In genomic region chr7:134481167-134481566, GRCh38 we compare ENCODE assay signal across 26 cellular contexts. TPM values are rescaled to one million over a fixed set of nuclear protein-coding genes. Genes with fewer than 3 reads are reported as not detected.
"Had no signal": no experiment of that assay in that cellular context is flagged by ENCODE, and none has a peak within 500 bp of the region (broad histone marks: within the 10 kb centered on the region; RNA-seq: fewer than 3 reads in every experiment).

No MANE protein-coding gene starts in this region.

- H3K4me3 ChIP-seq: body of pancreas, cardiac muscle cell, heart left ventricle, mucosa of descending colon, neural progenitor cell, spleen, testis, vagina had no signal

- H3K4me1 ChIP-seq: body of pancreas, neural progenitor cell, testis, vagina had no signal

- H3K4me3 Mint-ChIP-seq: activated CD4-positive, alpha-beta T cell treated with anti-CD3 and anti-CD28 coated beads, Interleukin-2, amount 10 ng/mL, durations not matched to agents 24 days and 14 days; activated CD8-positive, alpha-beta memory T cell treated with anti-CD3 and anti-CD28 coated beads, Interleukin-2, amount 10 ng/mL, durations not matched to agents 7 days and 5 days; activated CD8-positive, alpha-beta T cell treated with anti-CD3 and anti-CD28 coated beads for 36 hours; activated naive CD4-positive, alpha-beta T cell treated with anti-CD3 and anti-CD28 coated beads, Interleukin-2, amount 10 ng/mL, durations not matched to agents 7 days and 5 days; endodermal cell; naive thymus-derived CD4-positive, alpha-beta T cell; neural progenitor cell; type B pancreatic cell had no signal

- H3K9ac ChIP-seq: neural progenitor cell had no signal

- H3K36me3 ChIP-seq: cardiac muscle cell, heart left ventricle, neural progenitor cell, spleen, vagina had no signal

- H3K4me2 ChIP-seq: neural progenitor cell had no signal

- H3K27me3 ChIP-seq: body of pancreas, cardiac muscle cell, heart left ventricle, neural progenitor cell, testis, vagina had no signal

- H3K9me3 Mint-ChIP-seq: activated CD8-positive, alpha-beta T cell treated with anti-CD3 and anti-CD28 coated beads for 36 hours; activated naive CD4-positive, alpha-beta T cell treated with anti-CD3 and anti-CD28 coated beads, Interleukin-2, amount 10 ng/mL, durations not matched to agents 7 days and 5 days had no signal

- H3K9me3 ChIP-seq: body of pancreas, mucosa of descending colon, spleen, testis, vagina had no signal

- ATAC-seq: activated CD4-positive, CD25-positive, alpha-beta regulatory T cell treated with anti-CD3 and anti-CD28 coated beads, Interleukin-2, amount 50 U/mL, for 24 hours; activated CD8-positive, alpha-beta memory T cell treated with anti-CD3 and anti-CD28 coated beads, Interleukin-2, amount 10 ng/mL, durations not matched to agents 7 days and 5 days; activated CD8-positive, alpha-beta T cell treated with anti-CD3 and anti-CD28 coated beads for 36 hours; mucosa of descending colon; naive thymus-derived CD4-positive, alpha-beta T cell had no signal

- H3K27ac Mint-ChIP-seq: activated CD4-positive, alpha-beta T cell treated with anti-CD3 and anti-CD28 coated beads, Interleukin-2, amount 10 ng/mL, durations not matched to agents 24 days and 14 days; activated CD8-positive, alpha-beta memory T cell treated with anti-CD3 and anti-CD28 coated beads, Interleukin-2, amount 10 ng/mL, durations not matched to agents 7 days and 5 days; activated CD8-positive, alpha-beta T cell treated with anti-CD3 and anti-CD28 coated beads for 36 hours; activated naive CD4-positive, alpha-beta T cell treated with anti-CD3 and anti-CD28 coated beads, Interleukin-2, amount 10 ng/mL, durations not matched to agents 7 days and 5 days; endodermal cell; naive thymus-derived CD4-positive, alpha-beta T cell; type B pancreatic cell had no signal

- DNase-seq: activated CD4-positive, alpha-beta T cell treated with anti-CD3 and anti-CD28 coated beads, Interleukin-2, amount 10 ng/mL, durations not matched to agents 24 days and 14 days; activated CD8-positive, alpha-beta memory T cell treated with anti-CD3 and anti-CD28 coated beads, Interleukin-2, amount 10 ng/mL, durations not matched to agents 7 days and 5 days; activated CD8-positive, alpha-beta T cell treated with anti-CD3 and anti-CD28 coated beads for 36 hours; activated effector memory CD4-positive, alpha-beta T cell treated with anti-CD3 and anti-CD28 coated beads, Interleukin-2, amount 50 U/mL, for 16 hours; activated naive CD4-positive, alpha-beta T cell treated with anti-CD3 and anti-CD28 coated beads, Interleukin-2, amount 10 ng/mL, durations not matched to agents 7 days and 5 days; activated T-cell treated with anti-CD3 and anti-CD28 coated beads for 4 hours; amygdala; cortex of kidney; heart left ventricle; mucosa of descending colon; naive thymus-derived CD4-positive, alpha-beta T cell; posterior cingulate gyrus; spleen; stimulated activated CD4-positive, alpha-beta T cell treated with anti-CD3 and anti-CD28 coated beads, Interleukin-4, amount 100 ng/mL, for 1 hour; stimulated activated naive CD4-positive, alpha-beta T cell; testis had no signal

- H3K4me1 Mint-ChIP-seq: activated CD8-positive, alpha-beta memory T cell treated with anti-CD3 and anti-CD28 coated beads, Interleukin-2, amount 10 ng/mL, durations not matched to agents 7 days and 5 days; activated naive CD4-positive, alpha-beta T cell treated with anti-CD3 and anti-CD28 coated beads, Interleukin-2, amount 10 ng/mL, durations not matched to agents 7 days and 5 days; naive thymus-derived CD4-positive, alpha-beta T cell had no signal

- FAIRE-seq: islet of Langerhans had no signal

- H3K36me3 Mint-ChIP-seq: activated CD8-positive, alpha-beta memory T cell treated with anti-CD3 and anti-CD28 coated beads, Interleukin-2, amount 10 ng/mL, durations not matched to agents 7 days and 5 days; activated naive CD4-positive, alpha-beta T cell treated with anti-CD3 and anti-CD28 coated beads, Interleukin-2, amount 10 ng/mL, durations not matched to agents 7 days and 5 days; neural progenitor cell; type B pancreatic cell had no signal

- H3K27me3 Mint-ChIP-seq: activated naive CD4-positive, alpha-beta T cell treated with anti-CD3 and anti-CD28 coated beads, Interleukin-2, amount 10 ng/mL, durations not matched to agents 7 days and 5 days had no signal

- H3K27ac ChIP-seq: body of pancreas, cardiac muscle cell, heart left ventricle, neural progenitor cell, spleen, testis, vagina, VCaP had no signal

- H2AFZ ChIP-seq: neural progenitor cell had no signal

RNA-seq across cellular contexts. Expression of gene AKR1B10, which starts 46.2 kb away (rescaled TPM):
- total RNA-seq: activated CD4-positive, alpha-beta T cell treated with anti-CD3 and anti-CD28 coated beads, Interleukin-2, amount 10 ng/mL, durations not matched to agents 24 days and 14 days; activated CD8-positive, alpha-beta memory T cell treated with anti-CD3 and anti-CD28 coated beads, Interleukin-2, amount 10 ng/mL, durations not matched to agents 7 days and 5 days; activated CD8-positive, alpha-beta T cell treated with anti-CD3 and anti-CD28 coated beads for 36 hours; epithelial cell of proximal tubule; naive thymus-derived CD4-positive, alpha-beta T cell; spleen had no signal
- polyA plus RNA-seq: naive thymus-derived CD4-positive, alpha-beta T cell had no signal
